In genomic region chr3:41961061-41961749, GRCh38 we compare ENCODE assay signal across 8 cellular contexts.
DNase-seq lines count a peak whose midpoint lies in the region; ATAC-seq and TF ChIP-seq lines count a peak whose summit lies in the region.

No MANE protein-coding gene starts in this region.

- no peak for TF ChIP-seq POLR2A in erythroblast (IDR thresholded peaks at IDR 0.05; ENCODE audit: low read length)

- peak overlapping the region; percentile 50 for H3K9ac ChIP-seq in muscle layer of colon (ENCODE audit: low read length)

- peak overlapping the region; percentile 95 for H3K27ac ChIP-seq in muscle layer of colon (ENCODE audit: low read depth, low read length)

- DNase-seq in 8988T (peak; percentile 21), NCI-H748 (lab: John Stamatoyannopoulos, UW; ENCODE audit: unreplicated experiment) (peak; percentile 77), activated T-cell treated with anti-CD3 and anti-CD28 coated beads for 1 hour (ENCODE audit: low read depth) (peak; percentile 34), erythroblast (lab: John Stamatoyannopoulos, UW) (peak; percentile 75 to 81)
- peak; percentile 33 for DNase-seq in stimulated activated CD8-positive, alpha-beta memory T cell treated with anti-CD3 and anti-CD28 coated beads, Interleukin-4, amount 100 ng/mL, for 24 hours (ENCODE audit: low read depth)

- H3K4me3 ChIP-seq in muscle layer of colon (ENCODE audit: low read depth in 1 of 2, low read length in 2 of 2), result peak overlapping the region; percentile 82 to 84

- no peaks in the 10 kb centered on the region for H3K36me3 ChIP-seq in muscle layer of colon (ENCODE audit: insufficient read depth, low read length)

- no peaks in the 10 kb centered on the region for H3K27me3 ChIP-seq in muscle layer of colon (ENCODE audit: control insufficient read depth in 1 of 2, insufficient read depth in 2 of 2, low read length in 2 of 2)

- ATAC-seq in GM18508 (IDR thresholded peaks at IDR 0.05; ENCODE audit: insufficient read depth, unreplicated experiment), result peak; percentile 6
- ATAC-seq in HG03097 (IDR thresholded peaks at IDR 0.05; ENCODE audit: low FRiP score, unreplicated experiment), result peak; percentile 10

- H3K4me1 ChIP-seq in muscle layer of colon (ENCODE audit: insufficient read depth, low read length), result peaks cover 5% of the 10 kb centered on the region

- no peaks in the 10 kb centered on the region for H3K9me3 ChIP-seq in muscle layer of colon (ENCODE audit: low read length)

Comparison
In these comparisons a context has a peak if more than half of its experiments do, and no peak if none do; other contexts are left out.
1. Peak in every context shown above with its lines: DNase-seq, ATAC-seq, H3K4me3 ChIP-seq and H3K27ac ChIP-seq.
2. DNase-seq: peak in every context shown above with its lines; median percentile 78 in erythroblast; 77 in NCI-H748; 34 in activated T-cell treated with anti-CD3 and anti-CD28 coated beads for 1 hour; 33 in stimulated activated CD8-positive, alpha-beta memory T cell treated with anti-CD3 and anti-CD28 coated beads, Interleukin-4, amount 100 ng/mL, for 24 hours; 21 in 8988T.